In the genomic region with DNA sequence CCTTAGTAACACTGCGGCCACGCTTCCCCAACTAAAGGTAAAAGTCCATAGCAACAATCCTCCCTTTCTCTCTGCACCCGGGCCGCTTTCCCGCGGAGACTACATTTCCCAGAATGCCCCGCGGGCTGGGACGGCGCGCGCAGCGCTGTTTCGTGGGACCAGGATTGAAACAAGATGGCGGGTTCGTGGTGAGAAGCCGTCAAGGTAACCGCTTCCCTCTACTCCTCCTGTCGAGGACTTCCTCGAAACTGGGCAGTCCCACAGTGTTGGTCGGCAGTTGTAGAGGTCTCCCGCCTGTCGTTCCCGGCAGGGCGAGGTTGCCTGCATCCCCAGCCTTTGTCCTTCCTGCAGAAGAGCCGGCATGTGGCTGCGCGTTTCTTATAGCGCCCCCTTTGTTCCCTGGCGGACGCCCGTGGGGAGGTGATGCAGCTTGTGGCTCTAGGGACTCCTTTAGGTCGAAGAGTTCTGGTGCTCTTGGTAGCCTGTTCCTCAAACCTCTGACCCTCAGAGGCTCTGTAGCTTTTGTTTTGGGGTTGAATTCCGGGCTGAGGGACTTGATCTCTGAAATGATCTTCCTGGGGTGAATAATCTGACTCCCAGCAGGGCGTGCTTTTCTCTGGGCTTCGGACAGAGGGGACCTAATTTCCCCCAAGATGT, we compare ENCODE assay signal across 1 cellular context.
TF ChIP-seq lines count a peak whose summit lies in the region.

A gene (plus strand): TSS at position 164 of the 657 bp plus-strand sequence. CDS start 1,772 bp downstream, outside the sequence.

TF ChIP-seq in WTC11, 78 proteins besides CTCF, POLR2A, EP300 and RAD21 (continued from another document):
- TF ChIP-seq, protein P1, sequence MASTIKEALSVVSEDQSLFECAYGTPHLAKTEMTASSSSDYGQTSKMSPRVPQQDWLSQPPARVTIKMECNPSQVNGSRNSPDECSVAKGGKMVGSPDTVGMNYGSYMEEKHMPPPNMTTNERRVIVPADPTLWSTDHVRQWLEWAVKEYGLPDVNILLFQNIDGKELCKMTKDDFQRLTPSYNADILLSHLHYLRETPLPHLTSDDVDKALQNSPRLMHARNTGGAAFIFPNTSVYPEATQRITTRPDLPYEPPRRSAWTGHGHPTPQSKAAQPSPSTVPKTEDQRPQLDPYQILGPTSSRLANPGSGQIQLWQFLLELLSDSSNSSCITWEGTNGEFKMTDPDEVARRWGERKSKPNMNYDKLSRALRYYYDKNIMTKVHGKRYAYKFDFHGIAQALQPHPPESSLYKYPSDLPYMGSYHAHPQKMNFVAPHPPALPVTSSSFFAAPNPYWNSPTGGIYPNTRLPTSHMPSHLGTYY (CRISPR knock-in tag; IDR thresholded peaks at IDR 0.05) = no peak
- TF ChIP-seq GTF2I (CRISPR knock-in tag; conservative IDR thresholded peaks at IDR 0.05) = no peak
